In genomic region chr1:226108935-226109828, GRCh38 we compare ENCODE assay signal across 1 cellular context.
A peak's percentile ranks its signal among the peaks of the same experiment; 100 is the strongest.
TF ChIP-seq lines count a peak whose summit lies in the region.

No MANE protein-coding gene starts in this region.

TF ChIP-seq in HepG2, 621 proteins besides CTCF, POLR2A, EP300 and RAD21 (continued from another document):
- TF ChIP-seq ARID4A (CRISPR knock-in tag; IDR thresholded peaks at IDR 0.05; ENCODE audit: borderline replicate concordance) (peak; percentile 52; the same call in 1 of the 2 replicates), TAF1 (CRISPR knock-in tag; IDR thresholded peaks at IDR 0.05) (no peak), PLRG1 (conservative IDR thresholded peaks at IDR 0.05) (no peak), TGIF2 (CRISPR knock-in tag; IDR thresholded peaks at IDR 0.05) (0 out of 2 replicates have a peak, but pooled peaks have one; percentile 54), ELF3 (CRISPR knock-in tag; IDR thresholded peaks at IDR 0.05) (0 out of 2 replicates have a peak, but pooled peaks have one; percentile 14), ZHX1 (CRISPR knock-in tag; IDR thresholded peaks at IDR 0.05; ENCODE audit: low read depth) (no peak), ZNF800 (CRISPR knock-in tag; IDR thresholded peaks at IDR 0.05) (peak; percentile 47; the same call in 1 of the 2 replicates), KLF12 (CRISPR knock-in tag; IDR thresholded peaks at IDR 0.05; ENCODE audit: borderline replicate concordance) (no peak), GATAD2A (CRISPR knock-in tag; IDR thresholded peaks at IDR 0.05) (no peak), CREB1 (IDR thresholded peaks at IDR 0.05) (no peak), CREB1 (CRISPR knock-in tag; IDR thresholded peaks at IDR 0.05) (0 out of 2 replicates have a peak, but pooled peaks have one; percentile 33), PBX3 (CRISPR knock-in tag; IDR thresholded peaks at IDR 0.05; ENCODE audit: borderline replicate concordance) (no peak), REPIN1 (CRISPR knock-in tag; IDR thresholded peaks at IDR 0.05; ENCODE audit: borderline replicate concordance, low read depth) (0 out of 2 replicates have a peak, but pooled peaks have one; percentile 21), ELF1 (CRISPR knock-in tag; IDR thresholded peaks at IDR 0.05) (peak; percentile 53), TAF15 (IDR thresholded peaks at IDR 0.05; ENCODE audit: low read depth, low read length, poor library complexity, severe bottlenecking) (no peak), MAZ (IDR thresholded peaks at IDR 0.05; ENCODE audit: borderline replicate concordance, low read depth, low read length) (no peak), MAZ (CRISPR knock-in tag; IDR thresholded peaks at IDR 0.05; ENCODE audit: low read depth) (peak; percentile 10; the same call in 1 of the 2 replicates), MEIS1 (CRISPR knock-in tag; IDR thresholded peaks at IDR 0.05; ENCODE audit: borderline replicate concordance) (no peak), ZNF333 (CRISPR knock-in tag; IDR thresholded peaks at IDR 0.05; ENCODE audit: borderline replicate concordance) (no peak), U2AF2 (IDR thresholded peaks at IDR 0.05; ENCODE audit: low read depth, low read length) (no peak), TOE1 (CRISPR knock-in tag; IDR thresholded peaks at IDR 0.05) (no peak), ZFX (CRISPR knock-in tag; IDR thresholded peaks at IDR 0.05; ENCODE audit: low read depth) (peak; percentile 61), ZFP1 (CRISPR knock-in tag; IDR thresholded peaks at IDR 0.05) (no peak), ZNF770 (CRISPR knock-in tag; IDR thresholded peaks at IDR 0.05) (peak; percentile 70), PLSCR1 (CRISPR knock-in tag; IDR thresholded peaks at IDR 0.05; ENCODE audit: borderline replicate concordance) (no peak), MYPOP (CRISPR knock-in tag; IDR thresholded peaks at IDR 0.05) (peak; percentile 49; the same call in 1 of the 2 replicates), MTA3 (CRISPR knock-in tag; IDR thresholded peaks at IDR 0.05) (no peak), HDAC2 (CRISPR knock-in tag; IDR thresholded peaks at IDR 0.05) (no peak), SIN3B (IDR thresholded peaks at IDR 0.05; ENCODE audit: low read length) (no peak), ZGPAT (CRISPR knock-in tag; IDR thresholded peaks at IDR 0.05) (no peak), GFI1 (CRISPR knock-in tag; IDR thresholded peaks at IDR 0.05; ENCODE audit: borderline replicate concordance) (peak; percentile 52; the same call in 1 of the 2 replicates), ZNF275 (CRISPR knock-in tag; IDR thresholded peaks at IDR 0.05; ENCODE audit: borderline replicate concordance) (no peak), AFF4 (CRISPR knock-in tag; IDR thresholded peaks at IDR 0.05) (no peak), NFYC (CRISPR knock-in tag; IDR thresholded peaks at IDR 0.05) (no peak)
